Comparison of ENCODE assay signal across 8 cellular contexts in the genomic region with DNA sequence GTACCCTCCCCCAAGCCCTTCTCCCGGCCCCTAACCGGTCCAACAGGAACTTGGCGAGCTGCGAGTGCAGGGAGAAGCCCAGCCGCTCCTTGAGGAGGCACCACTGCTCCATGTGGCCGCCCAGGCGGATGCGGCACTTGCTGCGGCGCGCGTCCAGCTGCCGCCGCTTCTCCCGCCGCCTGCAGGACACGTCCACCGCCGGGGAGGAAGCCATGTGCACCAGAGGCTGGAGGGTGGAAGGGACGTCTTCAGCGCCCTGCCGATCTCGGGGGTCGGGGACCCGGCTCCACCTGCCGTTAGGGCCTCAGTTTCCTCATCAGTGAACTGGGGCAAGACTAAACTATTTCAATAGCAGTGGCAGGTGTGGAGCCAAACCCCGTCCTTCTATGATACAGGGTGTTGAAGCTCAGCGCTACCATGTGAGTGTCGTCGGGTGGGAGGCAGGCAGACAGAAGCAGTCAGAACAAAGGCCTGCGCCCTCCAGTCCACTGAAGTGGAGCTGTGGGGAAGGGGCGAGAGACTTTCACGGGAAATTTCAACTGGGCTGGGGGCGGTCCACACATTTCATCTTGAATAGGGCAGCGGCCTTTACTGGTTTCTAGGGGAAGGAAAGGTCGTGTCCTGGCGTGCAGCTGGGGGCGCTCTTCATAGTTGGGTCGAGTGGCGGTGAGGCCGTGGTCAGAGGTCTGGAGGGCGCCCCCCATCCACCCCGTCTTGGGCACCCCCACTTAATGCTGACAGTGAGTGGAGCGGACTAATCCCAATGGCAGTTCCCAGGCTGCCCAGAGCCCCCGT. TPM values are rescaled to one million over a fixed set of nuclear protein-coding genes. Genes with fewer than 3 reads are reported as not detected.
DNase-seq lines count a peak whose midpoint lies in the region; ATAC-seq and TF ChIP-seq lines count a peak whose summit lies in the region.

No MANE protein-coding gene starts in this region.

- no peaks in the 10 kb centered on the region for H3K27me3 ChIP-seq in left ventricle myocardium inferior (ENCODE audit: low read depth)

- peak overlapping the region; percentile 75 for H3K4me3 ChIP-seq in left ventricle myocardium inferior

- peaks cover 46% of the 10 kb centered on the region for H3K4me1 Mint-ChIP-seq in activated naive CD8-positive, alpha-beta T cell (ENCODE audit: low read depth)

- H3K27me3 Mint-ChIP-seq in activated naive CD8-positive, alpha-beta T cell: no peaks in the 10 kb centered on the region

- H3K36me3 Mint-ChIP-seq in activated naive CD8-positive, alpha-beta T cell: peaks cover 13% of the 10 kb centered on the region

- peak; percentile 79 for DNase-seq in Daoy (ENCODE audit: low read depth)
- peak; percentile 83 for DNase-seq in NOMO-1 treated with DMSO at 0.1 percent for 48 hours (lab: John Stamatoyannopoulos, UW; ENCODE audit: unreplicated experiment)
- peak; percentile 64 for DNase-seq in left ventricle myocardium inferior
- DNase-seq in posterior vena cava (ENCODE audit: low spot score): peak; percentile 90
- DNase-seq in mesenteric fat pad (ENCODE audit: low spot score): no peak

- no peaks in the 10 kb centered on the region for H3K9me3 ChIP-seq in left ventricle myocardium inferior (replicated peaks)

- peaks cover 14% of the 10 kb centered on the region for H3K36me3 ChIP-seq in left ventricle myocardium inferior

- peak overlapping the region; percentile 96 for H3K27ac ChIP-seq in left ventricle myocardium inferior (replicated peaks)

- peak overlapping the region; percentile 94 for H3K4me3 Mint-ChIP-seq in activated naive CD8-positive, alpha-beta T cell

- ATAC-seq in GM19452 (IDR thresholded peaks at IDR 0.05; ENCODE audit: unreplicated experiment): peak; percentile 34
- ATAC-seq in HG03469 (IDR thresholded peaks at IDR 0.05; ENCODE audit: unreplicated experiment): peak; percentile 5

- H3K27ac Mint-ChIP-seq in activated naive CD8-positive, alpha-beta T cell: peak overlapping the region; percentile 94

- peaks cover 30% of the 10 kb centered on the region for H3K4me1 ChIP-seq in left ventricle myocardium inferior

- TF ChIP-seq CTCF in left ventricle myocardium inferior (IDR thresholded peaks at IDR 0.05; ENCODE audit: borderline replicate concordance): peak; percentile 61

- H3K9me3 Mint-ChIP-seq in activated naive CD8-positive, alpha-beta T cell (ENCODE audit: low read depth): no peaks in the 10 kb centered on the region

- intact Hi-C loops in left ventricle myocardium inferior (cut with micrococcal nuclease): no loop called here
- intact Hi-C loops in posterior vena cava (cut with DNase I): no loop called here

RNA-seq across cellular contexts. Expression of gene ZNF692, which starts 0.6 kb away (rescaled TPM):
- total RNA-seq in Daoy (2014; rRNA removed; shearing (Covaris generic)): 22.1 and 46.6 TPM in 2 replicates
- total RNA-seq in left ventricle myocardium inferior (23.0 TPM), posterior vena cava (10 to 100 TPM; 14.7 to 17.6 TPM), mesenteric fat pad (18.4 TPM)

RNA-seq across cellular contexts. Expression of gene ZNF672, which starts 20.3 kb away (rescaled TPM):
- total RNA-seq in Daoy (2014; rRNA removed; shearing (Covaris generic)): 19.9 and 20.2 TPM in 2 replicates
- 43.1 TPM for total RNA-seq in left ventricle myocardium inferior
- total RNA-seq in posterior vena cava: 10 to 100 TPM; 17.6 to 23.4 TPM
- 18.6 TPM for total RNA-seq in mesenteric fat pad

RNA-seq across cellular contexts. Expression of gene SH3BP5L, which starts 32.6 kb away (rescaled TPM):
- total RNA-seq in Daoy (2014; rRNA removed; shearing (Covaris generic)): 16.7 and 23.8 TPM in 2 replicates
- total RNA-seq in left ventricle myocardium inferior (18.0 TPM), posterior vena cava (10 to 100 TPM; 17.5 to 18.4 TPM), mesenteric fat pad (15.9 TPM)

RNA-seq across cellular contexts. Expression of gene PGBD2, which starts 47.7 kb away (rescaled TPM):
- 7.0 and 7.9 TPM in 2 replicates for total RNA-seq in Daoy (2014; rRNA removed; shearing (Covaris generic))
- 3.9 TPM for total RNA-seq in left ventricle myocardium inferior
- 1 to 10 TPM; 2.7 to 3.7 TPM for total RNA-seq in posterior vena cava
- 2.9 TPM for total RNA-seq in mesenteric fat pad
